14 cellular contexts compared by ENCODE assay signal in the genomic region with DNA sequence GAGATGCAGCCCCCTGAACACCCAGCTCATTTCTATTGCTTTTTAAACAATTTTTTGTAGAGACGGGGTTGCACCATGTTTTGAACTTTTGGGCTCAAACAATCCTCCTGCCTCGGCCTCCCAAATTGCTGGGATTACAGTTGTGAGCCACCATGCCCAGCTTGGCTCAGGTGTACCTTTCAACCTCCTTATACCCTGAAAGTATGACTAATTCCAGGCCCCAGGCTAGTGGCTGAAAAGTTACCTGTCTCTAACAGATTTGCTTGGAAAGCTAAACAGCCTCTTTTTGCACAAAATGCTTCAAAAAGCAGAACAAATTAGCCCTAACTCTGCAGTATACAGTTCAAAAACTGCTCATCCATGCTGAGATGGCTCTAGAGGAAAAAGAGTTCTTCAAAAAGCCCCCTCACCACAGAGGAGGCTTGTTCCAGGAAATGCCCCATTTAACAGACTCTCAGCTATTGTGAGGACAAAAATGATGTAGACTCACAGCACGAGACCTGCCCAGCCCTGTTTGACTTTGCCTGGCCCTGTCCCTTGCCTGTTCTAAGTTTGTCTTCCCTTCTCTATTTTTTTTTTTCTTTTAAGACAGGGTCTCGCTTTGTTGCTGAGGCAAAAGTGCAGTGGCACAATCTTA. TPM values are rescaled to one million over a fixed set of nuclear protein-coding genes. Genes with fewer than 3 reads are reported as not detected.
A peak's percentile ranks its signal among the peaks of the same experiment; 100 is the strongest.
DNase-seq lines count a peak whose midpoint lies in the region; ATAC-seq and TF ChIP-seq lines count a peak whose summit lies in the region.
"Had no signal": no experiment of that assay in that cellular context is flagged by ENCODE, and none has a peak within 500 bp of the region (broad histone marks: within the 10 kb centered on the region; RNA-seq: fewer than 3 reads in every experiment).

No MANE protein-coding gene starts in this region.

- no peak overlapping the region for H3K4ac ChIP-seq in mesenchymal stem cell (ENCODE audit: low read depth in 1 of 2, low read length in 2 of 2)

- H2BK120ac ChIP-seq in mesenchymal stem cell (ENCODE audit: low read depth, low read length), result no peak overlapping the region

- no peaks in the 10 kb centered on the region for H3K27me3 ChIP-seq in SK-N-SH (ENCODE audit: insufficient read depth)
- no peaks in the 10 kb centered on the region for H3K27me3 ChIP-seq in RWPE2 (ENCODE audit: insufficient read depth, poor library complexity, severe bottlenecking)
- H3K27me3 ChIP-seq in mesenchymal stem cell (ENCODE audit: control insufficient read depth in 1 of 2, insufficient read depth in 1 of 2, low read length in 2 of 2), result peaks cover 1 to 4% of the 10 kb centered on the region in 2 experiments

- no peak overlapping the region for H3K9ac ChIP-seq in SK-N-SH
- peak overlapping the region; percentile 54 for H3K9ac ChIP-seq in mesenchymal stem cell (ENCODE audit: low read length)

- H2AK5ac ChIP-seq in mesenchymal stem cell (ENCODE audit: low read length, severe bottlenecking), result no peak overlapping the region

- no peak for TF ChIP-seq EP300 in SK-N-SH (IDR thresholded peaks at IDR 0.05; ENCODE audit: borderline replicate concordance in 1 of 2, low read depth in 1 of 2, low read length in 1 of 2)

- H3K79me2 ChIP-seq in SK-N-SH (ENCODE audit: insufficient read depth), result no peaks in the 10 kb centered on the region

- no peak overlapping the region for H3K4me2 ChIP-seq in SK-N-SH
- H3K4me2 ChIP-seq in mesenchymal stem cell (ENCODE audit: low read length, poor library complexity, severe bottlenecking), result no peak overlapping the region

- no peak overlapping the region for H2BK5ac ChIP-seq in mesenchymal stem cell (ENCODE audit: low read depth, low read length, poor library complexity, severe bottlenecking)

- H4K8ac ChIP-seq in mesenchymal stem cell (ENCODE audit: low read length), result no peak overlapping the region

- H4K91ac ChIP-seq in mesenchymal stem cell (ENCODE audit: low read length), result no peak overlapping the region

- no peaks in the 10 kb centered on the region for H3K79me1 ChIP-seq in mesenchymal stem cell (replicated peaks; ENCODE audit: low read length, poor library complexity, severe bottlenecking)

- H2BK15ac ChIP-seq in mesenchymal stem cell (ENCODE audit: low read depth, poor library complexity, severe bottlenecking), result no peak overlapping the region

- TF ChIP-seq CTCF in SK-N-SH (IDR thresholded peaks at IDR 0.05) (no peak), RWPE2 (IDR thresholded peaks at IDR 0.05; ENCODE audit: poor library complexity, severe bottlenecking) (no peak)

- no peak for DNase-seq in SK-N-SH
- DNase-seq in RWPE2 (ENCODE audit: low spot score), result no peak
- DNase-seq in mesenchymal stem cell, result peak; percentile 54
- no peak for DNase-seq in NCI-H2029 (lab: John Stamatoyannopoulos, UW)
- DNase-seq in 8988T, result no peak
- DNase-seq: activated CD8-positive, alpha-beta memory T cell treated with anti-CD3 and anti-CD28 coated beads, Interleukin-2, amount 50 U/mL, for 4 hours; NCI-H2029 treated with DMSO at 0.1 percent for 48 hours; NCI-H69; RPMI8226; T-helper 1 cell had no signal

- H3K9me2 ChIP-seq in SK-N-SH, result no peaks in the 10 kb centered on the region

- no peak overlapping the region for H3K14ac ChIP-seq in mesenchymal stem cell (ENCODE audit: low read length in 2 of 2)

- CTCF ChIA-PET in SK-N-SH (lab: Yijun Ruan, JAX), result interaction anchor here (0.7 to 10.7 kb wide), 12 partner anchors 14 to 299 kb away, joined by 3 to 257 read pairs (median 8); a partner anchor contains a TSS

- no peak overlapping the region for H3K18ac ChIP-seq in mesenchymal stem cell (ENCODE audit: low read depth in 1 of 2, low read length in 2 of 2)

- POLR2A ChIA-PET in SK-N-SH (lab: Yijun Ruan, JAX), result interaction anchor here (1.4 kb wide), 1 partner anchor 25 kb away, joined by 7 read pairs; a partner anchor contains a TSS

- ATAC-seq in SK-N-SH treated with all-trans-retinoic acid at 6 μM for 48 hours, result peak; percentile 5
- ATAC-seq in RWPE2 (ENCODE audit: low read depth), result peak; percentile 38
- ATAC-seq: stimulated activated memory B cell treated with anti-CD40 and anti-IgM and Interleukin-4, amounts not matched to agents 10 μg/mL and 1 μg/mL and 100 μg/mL, for 72 hours had no signal

- H3K27ac ChIP-seq in SK-N-SH (ENCODE audit: low read depth in 2 of 2, low read length in 1 of 2), result peak overlapping the region in 1 of 2 experiments; percentile 98; a peak in 2 of 4 replicates
- H3K27ac ChIP-seq in RWPE2 (ENCODE audit: poor library complexity, severe bottlenecking), result peak overlapping the region; percentile 90
- no peak overlapping the region for H3K27ac ChIP-seq in mesenchymal stem cell (ENCODE audit: low read length, poor library complexity, severe bottlenecking)
- H3K27ac ChIP-seq: HL-60, neutrophil had no signal

- peaks cover 5 to 16% of the 10 kb centered on the region in 2 experiments for H3K36me3 ChIP-seq in SK-N-SH (replicated peaks in 1 of 2; ENCODE audit: control insufficient read depth in 1 of 2, insufficient read depth in 2 of 2, low read length in 1 of 2)
- H3K36me3 ChIP-seq in RWPE2 (ENCODE audit: low read depth), result peaks cover 24% of the 10 kb centered on the region
- peaks cover 13 to 20% of the 10 kb centered on the region in 2 experiments for H3K36me3 ChIP-seq in mesenchymal stem cell (ENCODE audit: control insufficient read depth in 1 of 2, insufficient read depth in 2 of 2, low read depth in 1 of 2, low read length in 2 of 2)
- H3K36me3 ChIP-seq: neutrophil had no signal

- WGBS in SK-N-SH (ENCODE audit: low lambda C conversion rate), result 92% methylated on average over 4 of the region's 4 CpGs
- 92% methylated on average over 4 of the region's 4 CpGs for WGBS in mesenchymal stem cell

- H3K4me3 ChIP-seq in SK-N-SH (ENCODE audit: low read depth in 2 of 2, low read length in 1 of 2), result no peak overlapping the region
- H3K4me3 ChIP-seq in RWPE2 (ENCODE audit: severe bottlenecking), result no peak overlapping the region
- no peak overlapping the region for H3K4me3 ChIP-seq in mesenchymal stem cell (ENCODE audit: insufficient read depth in 1 of 2, low read depth in 1 of 2, low read length in 2 of 2)

- no peak overlapping the region for H2AFZ ChIP-seq in SK-N-SH (ENCODE audit: low read depth)
- H2AFZ ChIP-seq in mesenchymal stem cell (ENCODE audit: low read depth, low read length), result no peak overlapping the region

- H3K9me3 ChIP-seq in SK-N-SH (no peaks in the 10 kb centered on the region), RWPE2 (ENCODE audit: severe bottlenecking) (no peaks in the 10 kb centered on the region), mesenchymal stem cell (ENCODE audit: control insufficient read depth, low read length) (no peaks in the 10 kb centered on the region)
- H3K9me3 ChIP-seq: neutrophil had no signal

- peaks cover 22% of the 10 kb centered on the region for H4K20me1 ChIP-seq in SK-N-SH (ENCODE audit: insufficient read depth)

- H3K4me1 ChIP-seq in SK-N-SH (ENCODE audit: control insufficient read depth in 1 of 2, insufficient read depth in 2 of 2, low read depth in 1 of 2, low read length in 1 of 2) (peaks cover 5 to 10% of the 10 kb centered on the region in 2 experiments; a peak in 2 of 4 replicates), RWPE2 (ENCODE audit: insufficient read depth, poor library complexity, severe bottlenecking) (peaks cover 31% of the 10 kb centered on the region), mesenchymal stem cell (ENCODE audit: control insufficient read depth, insufficient read depth, low read depth, low read length) (peaks cover 11% of the 10 kb centered on the region)

- peaks cover 62% of the 10 kb centered on the region for H3F3A ChIP-seq in SK-N-SH (replicated peaks; ENCODE audit: insufficient read depth)

- peak overlapping the region in 1 of 2 experiments; percentile 48 for H2BK12ac ChIP-seq in mesenchymal stem cell (ENCODE audit: low read length in 2 of 2)

- H3K23ac ChIP-seq in mesenchymal stem cell (ENCODE audit: low read length in 2 of 2), result no peak overlapping the region

- TF ChIP-seq RAD21 in SK-N-SH (IDR thresholded peaks at IDR 0.05; ENCODE audit: low read length), result no peak

TF ChIP-seq in SK-N-SH treated with all-trans-retinoic acid at 6 μM for 48 hours, 23 proteins besides CTCF, POLR2A, EP300 and RAD21 (continues in another document):
- no peak for TF ChIP-seq ZNF565 (CRISPR knock-in tag; conservative IDR thresholded peaks at IDR 0.05; ENCODE audit: low read depth)

TF ChIP-seq in SK-N-SH, 30 proteins besides CTCF, POLR2A, EP300 and RAD21 (continues in another document):
- no peak for TF ChIP-seq RCOR1 (IDR thresholded peaks at IDR 0.05; ENCODE audit: low read length)
- TF ChIP-seq, protein P1, sequence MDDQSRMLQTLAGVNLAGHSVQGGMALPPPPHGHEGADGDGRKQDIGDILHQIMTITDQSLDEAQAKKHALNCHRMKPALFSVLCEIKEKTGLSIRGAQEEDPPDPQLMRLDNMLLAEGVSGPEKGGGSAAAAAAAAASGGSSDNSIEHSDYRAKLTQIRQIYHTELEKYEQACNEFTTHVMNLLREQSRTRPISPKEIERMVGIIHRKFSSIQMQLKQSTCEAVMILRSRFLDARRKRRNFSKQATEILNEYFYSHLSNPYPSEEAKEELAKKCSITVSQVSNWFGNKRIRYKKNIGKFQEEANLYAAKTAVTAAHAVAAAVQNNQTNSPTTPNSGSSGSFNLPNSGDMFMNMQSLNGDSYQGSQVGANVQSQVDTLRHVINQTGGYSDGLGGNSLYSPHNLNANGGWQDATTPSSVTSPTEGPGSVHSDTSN (IDR thresholded peaks at IDR 0.05), result no peak

RNA-seq across cellular contexts. Expression of a gene that starts 13.4 kb away (rescaled TPM):
- 616 and 704 TPM in 2 replicates for polyA plus RNA-seq in SK-N-SH (2012; rRNA removed)
- 481 and 593 TPM in 2 replicates for polyA plus RNA-seq in SK-N-SH (2012; cell fraction: cytosol; rRNA removed)
- polyA plus RNA-seq in SK-N-SH (2012; cell fraction: nucleus; rRNA removed), result 340 and 390 TPM in 2 replicates
- 65.9 TPM for polyA plus RNA-seq in mesenchymal stem cell (2013, experiment 1 of 2)
- polyA plus RNA-seq in mesenchymal stem cell (2013, experiment 2 of 2), result 64.7 TPM

RNA-seq across cellular contexts. Expression of a gene that starts 14.0 kb away (rescaled TPM):
- 4,174 and 5,753 TPM in 2 replicates for polyA plus RNA-seq in SK-N-SH (2012; rRNA removed)
- 2,518 and 3,426 TPM in 2 replicates for polyA plus RNA-seq in SK-N-SH (2012; cell fraction: cytosol; rRNA removed)
- 3,662 and 5,083 TPM in 2 replicates for polyA plus RNA-seq in SK-N-SH (2012; cell fraction: nucleus; rRNA removed)
- polyA plus RNA-seq in mesenchymal stem cell (2013, experiment 1 of 2), result 599 TPM
- polyA plus RNA-seq in mesenchymal stem cell (2013, experiment 2 of 2), result 599 TPM

RNA-seq across cellular contexts. Expression of a gene that starts 24.5 kb away (rescaled TPM):
- polyA plus RNA-seq in SK-N-SH (2012; rRNA removed), result 17.4 and 54.3 TPM in 2 replicates
- 48.7 and 59.7 TPM in 2 replicates for polyA plus RNA-seq in SK-N-SH (2012; cell fraction: cytosol; rRNA removed)
- 65.5 and 96.9 TPM in 2 replicates for polyA plus RNA-seq in SK-N-SH (2012; cell fraction: nucleus; rRNA removed)
- 0.04 TPM for polyA plus RNA-seq in mesenchymal stem cell (2013, experiment 1 of 2)
- 0.05 TPM for polyA plus RNA-seq in mesenchymal stem cell (2013, experiment 2 of 2)

RNA-seq across cellular contexts. Expression of a gene that starts 39.2 kb away (rescaled TPM):
- 0.64 and 0.68 TPM in 2 replicates for polyA plus RNA-seq in SK-N-SH (2012; rRNA removed)
- polyA plus RNA-seq in SK-N-SH (2012; cell fraction: cytosol; rRNA removed), result 0.51 and 0.62 TPM in 2 replicates
- polyA plus RNA-seq in SK-N-SH (2012; cell fraction: nucleus; rRNA removed), result 3.7 and 7.0 TPM in 2 replicates
- not detected for polyA plus RNA-seq in mesenchymal stem cell (2013, experiment 1 of 2)
- polyA plus RNA-seq in mesenchymal stem cell (2013, experiment 2 of 2), result not detected

RNA-seq across cellular contexts. Expression of a gene that starts 55.6 kb away (rescaled TPM):
- polyA plus RNA-seq in SK-N-SH (2012; rRNA removed), result 2.5 and 2.9 TPM in 2 replicates
- 2.4 TPM in 2 replicates for polyA plus RNA-seq in SK-N-SH (2012; cell fraction: cytosol; rRNA removed)
- 7.4 and 7.8 TPM in 2 replicates for polyA plus RNA-seq in SK-N-SH (2012; cell fraction: nucleus; rRNA removed)
- 12.5 TPM for polyA plus RNA-seq in mesenchymal stem cell (2013, experiment 1 of 2)
- polyA plus RNA-seq in mesenchymal stem cell (2013, experiment 2 of 2), result 11.5 TPM
